Comparison of ENCODE assay signal across 27 cellular contexts in genomic region chr1:230156068-230156467, GRCh38.
DNase-seq lines count a peak whose midpoint lies in the region; ATAC-seq and TF ChIP-seq lines count a peak whose summit lies in the region.
"Had no signal": no experiment of that assay in that cellular context is flagged by ENCODE, and none has a peak within 500 bp of the region (broad histone marks: within the 10 kb centered on the region; RNA-seq: fewer than 3 reads in every experiment).

No MANE protein-coding gene starts in this region.

- H3K4me3 Mint-ChIP-seq in CD14-positive monocyte = no peak overlapping the region
- H3K4me3 Mint-ChIP-seq in stimulated activated memory B cell treated with anti-CD40 and anti-IgM and Interleukin-4, amounts not matched to agents 10 μg/mL and 1 μg/mL and 100 μg/mL, for 72 hours = no peak overlapping the region
- H3K4me3 Mint-ChIP-seq: mesothelial cell of epicardium had no signal

- in situ Hi-C loops in gastrocnemius medialis (cut with MboI; ENCODE audit: low sequenced_read_pairs in 4 of 4) = no loop called here

- no peak overlapping the region for H3K9ac ChIP-seq in Karpas-422 (ENCODE audit: low read length)

- TF ChIP-seq POLR2A in erythroblast (IDR thresholded peaks at IDR 0.05; ENCODE audit: low read length) (no peak), gastrocnemius medialis (IDR thresholded peaks at IDR 0.05) (no peak)

- H3K4me1 ChIP-seq in gastrocnemius medialis (peaks cover 69 to 85% of the 10 kb centered on the region in 2 donors), Karpas-422 (ENCODE audit: low read length) (no peaks in the 10 kb centered on the region)

- peak overlapping the region; percentile 89 for H3K27ac ChIP-seq in HL-60 (replicated peaks)
- H3K27ac ChIP-seq in gastrocnemius medialis = peak overlapping the region; percentile 80 to 91 (median 82)
- H3K27ac ChIP-seq in Karpas-422 (ENCODE audit: low read length) = no peak overlapping the region
- H3K27ac ChIP-seq: heart right ventricle, SJSA1, skin epidermis had no signal

- peak overlapping the region; percentile 71 to 99 (median 97) for H3K27ac Mint-ChIP-seq in CD14-positive monocyte
- no peak overlapping the region for H3K27ac Mint-ChIP-seq in stimulated activated memory B cell treated with anti-CD40 and anti-IgM and Interleukin-4, amounts not matched to agents 10 μg/mL and 1 μg/mL and 100 μg/mL, for 72 hours
- H3K27ac Mint-ChIP-seq: mesothelial cell of epicardium had no signal

- H3K9me3 ChIP-seq in gastrocnemius medialis (no peaks in the 10 kb centered on the region), Karpas-422 (ENCODE audit: low read length) (no peaks in the 10 kb centered on the region)
- H3K9me3 ChIP-seq: body of pancreas, SJSA1 had no signal

- no peak for ATAC-seq in gastrocnemius medialis
- no peak for ATAC-seq in stimulated activated memory B cell treated with anti-CD40 and anti-IgM and Interleukin-4, amounts not matched to agents 10 μg/mL and 1 μg/mL and 100 μg/mL, for 72 hours
- ATAC-seq: body of pancreas; GM12878; heart right ventricle; left ventricle myocardium superior; naive thymus-derived CD4-positive, alpha-beta T cell had no signal

- no peaks in the 10 kb centered on the region for H3K9me3 Mint-ChIP-seq in CD14-positive monocyte
- no peaks in the 10 kb centered on the region for H3K9me3 Mint-ChIP-seq in stimulated activated memory B cell treated with anti-CD40 and anti-IgM and Interleukin-4, amounts not matched to agents 10 μg/mL and 1 μg/mL and 100 μg/mL, for 72 hours
- H3K9me3 Mint-ChIP-seq: naive thymus-derived CD4-positive, alpha-beta T cell had no signal

- no peak overlapping the region for H2AFZ ChIP-seq in Karpas-422 (ENCODE audit: low read length)

- H3K4me3 ChIP-seq in HL-60 (replicated peaks; ENCODE audit: insufficient read depth, low read length) (no peak overlapping the region), gastrocnemius medialis (no peak overlapping the region), Karpas-422 (ENCODE audit: low read length) (no peak overlapping the region)
- H3K4me3 ChIP-seq: body of pancreas, dorsolateral prefrontal cortex, GM12878, heart right ventricle, SJSA1, skin epidermis had no signal

- H3K27me3 ChIP-seq in HL-60 (ENCODE audit: insufficient read depth, poor library complexity, severe bottlenecking) = no peaks in the 10 kb centered on the region
- no peaks in the 10 kb centered on the region for H3K27me3 ChIP-seq in gastrocnemius medialis
- H3K27me3 ChIP-seq in Karpas-422 (ENCODE audit: low read length) = no peaks in the 10 kb centered on the region
- H3K27me3 ChIP-seq: body of pancreas, dorsolateral prefrontal cortex, heart right ventricle, SJSA1 had no signal

- intact Hi-C loops in CD14-positive monocyte (cut with micrococcal nuclease) = no loop called here
- intact Hi-C loops in gastrocnemius medialis (cut with DNase I; ENCODE audit: low total_unique reads) = loop anchor here (5.0 kb wide), 1 partner anchor 61 kb away; no protein-coding TSS in a partner anchor

- H3K4me1 Mint-ChIP-seq in CD14-positive monocyte = peaks cover 80% of the 10 kb centered on the region
- H3K4me1 Mint-ChIP-seq in stimulated activated memory B cell treated with anti-CD40 and anti-IgM and Interleukin-4, amounts not matched to agents 10 μg/mL and 1 μg/mL and 100 μg/mL, for 72 hours = peaks cover 45% of the 10 kb centered on the region

- TF ChIP-seq CTCF in CD14-positive monocyte (IDR thresholded peaks at IDR 0.05) = no peak
- no peak for TF ChIP-seq CTCF in HL-60 (IDR thresholded peaks at IDR 0.05; ENCODE audit: insufficient read depth, low read length)
- no peak for TF ChIP-seq CTCF in gastrocnemius medialis (IDR thresholded peaks at IDR 0.05 in 4 of 5, conservative IDR thresholded peaks at IDR 0.05 in 1 of 5)

- H3K4me2 ChIP-seq in Karpas-422 (ENCODE audit: low read depth, low read length, poor library complexity, severe bottlenecking) = no peak overlapping the region

- H4K20me1 ChIP-seq in Karpas-422 (ENCODE audit: insufficient read depth, low read depth, low read length) = peaks cover 19% of the 10 kb centered on the region; the same call in 1 of the 2 replicates

- DNase-seq in CD14-positive monocyte (ENCODE audit: low spot score) (no peak), HL-60 (ENCODE audit: low read depth in 1 of 2, low spot score in 1 of 2) (no peak), erythroblast (lab: John Stamatoyannopoulos, UW) (peak; percentile 18 to 25), gastrocnemius medialis (no peak), Karpas-422 (no peak), SK-N-DZ (ENCODE audit: low spot score) (no peak)
- DNase-seq: activated CD4-positive, alpha-beta T cell treated with anti-CD3 and anti-CD28 coated beads for 48 hours; activated gamma-delta T cell treated with Interleukin-2 at 50 U/mL for 16 hours; activated T-cell treated with anti-CD3 and anti-CD28 coated beads, Interleukin-2, amount 50 U/mL, for 48 hours; DMS153; dorsolateral prefrontal cortex; foreskin melanocyte; heart right ventricle; left ventricle myocardium superior; MV-4-11; naive thymus-derived CD4-positive, alpha-beta T cell; NCI-H2171 treated with DMSO at 0.1 percent for 48 hours; NCI-H510A; occipital lobe; stimulated activated naive CD4-positive, alpha-beta T cell treated with Interleukin-2 at 50 U/mL for 16 hours; T1000 had no signal

- H3K36me3 ChIP-seq in gastrocnemius medialis (no peaks in the 10 kb centered on the region), Karpas-422 (ENCODE audit: insufficient read depth, low read length) (no peaks in the 10 kb centered on the region)
- H3K36me3 ChIP-seq: heart right ventricle had no signal

- peaks cover 7 to 9% of the 10 kb centered on the region in 2 donors for H3K36me3 Mint-ChIP-seq in CD14-positive monocyte
- H3K36me3 Mint-ChIP-seq in stimulated activated memory B cell treated with anti-CD40 and anti-IgM and Interleukin-4, amounts not matched to agents 10 μg/mL and 1 μg/mL and 100 μg/mL, for 72 hours = peaks cover 15% of the 10 kb centered on the region

- no peaks in the 10 kb centered on the region for H3K27me3 Mint-ChIP-seq in CD14-positive monocyte (ENCODE audit: low read depth in 3 of 3)
- no peaks in the 10 kb centered on the region for H3K27me3 Mint-ChIP-seq in stimulated activated memory B cell treated with anti-CD40 and anti-IgM and Interleukin-4, amounts not matched to agents 10 μg/mL and 1 μg/mL and 100 μg/mL, for 72 hours
- H3K27me3 Mint-ChIP-seq: naive thymus-derived CD4-positive, alpha-beta T cell had no signal

- no peaks in the 10 kb centered on the region for H3K79me2 ChIP-seq in Karpas-422 (ENCODE audit: low read length)

- no peaks in the 10 kb centered on the region for H3K9me2 ChIP-seq in Karpas-422 (replicated peaks; ENCODE audit: insufficient read depth, low read length)

Comparison
In these comparisons a context has a peak if more than half of its experiments do, and no peak if none do; other contexts are left out.
1. DNase-seq: peak in erythroblast (2 of 2); none in CD14-positive monocyte (single experiment), HL-60 (0 of 2), gastrocnemius medialis (0 of 2), Karpas-422 (single experiment) and SK-N-DZ (single experiment).